10 cellular contexts compared by ENCODE assay signal in the genomic region with DNA sequence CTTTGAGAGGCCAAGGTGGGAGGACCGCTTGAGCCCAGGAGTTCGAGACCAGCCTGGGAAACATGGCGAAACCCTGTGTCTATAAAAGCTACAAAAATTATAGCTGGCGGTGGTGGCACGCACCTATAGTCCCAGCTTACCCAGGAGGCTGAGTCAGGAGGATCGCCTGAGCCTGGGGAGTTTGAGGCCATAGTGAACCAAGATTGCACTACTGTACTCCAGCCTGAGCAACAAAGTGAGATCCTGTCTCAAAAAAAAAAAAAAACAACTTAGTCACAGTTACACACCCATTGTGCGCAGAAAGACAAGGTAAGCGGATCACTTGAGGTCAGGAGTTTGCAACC. TPM values are rescaled to one million over a fixed set of nuclear protein-coding genes. Genes with fewer than 3 reads are reported as not detected.
DNase-seq lines count a peak whose midpoint lies in the region; ATAC-seq and TF ChIP-seq lines count a peak whose summit lies in the region.
"Had no signal": no experiment of that assay in that cellular context is flagged by ENCODE, and none has a peak within 500 bp of the region (broad histone marks: within the 10 kb centered on the region; RNA-seq: fewer than 3 reads in every experiment).

No MANE protein-coding gene starts in this region.

- peak overlapping the region in 3 of 4 donors; percentile 57 to 64 (median 62) for H3K27ac ChIP-seq in transverse colon
- H3K27ac ChIP-seq in heart left ventricle = peak overlapping the region in 1 of 12 donors; percentile 88
- H3K27ac ChIP-seq: left ventricle myocardium inferior had no signal

- H3K4me1 ChIP-seq in transverse colon (peaks cover 0 to 3% (median 0%) of the 10 kb centered on the region in 4 donors), heart left ventricle (peaks cover 0 to 9% (median 0%) of the 10 kb centered on the region in 12 donors)
- H3K4me1 ChIP-seq: left ventricle myocardium inferior had no signal

- intact Hi-C loops in transverse colon (cut with DNase I; ENCODE audit: low total_unique reads) = no loop called here
- intact Hi-C loops in heart left ventricle (cut with DNase I) = no loop called here

- no peak for TF ChIP-seq EP300 in transverse colon (IDR thresholded peaks at IDR 0.05; ENCODE audit: low read depth)

- in situ Hi-C loops in transverse colon (cut with MboI; ENCODE audit: low pct_ligation_motif_present in 1 of 4, low pct_unique_long_range_greater_than_20kb in 1 of 4, low sequenced_read_pairs in 3 of 4) = no loop called here

- H3K36me3 ChIP-seq in transverse colon (no peaks in the 10 kb centered on the region), heart left ventricle (no peaks in the 10 kb centered on the region)
- H3K36me3 ChIP-seq: left ventricle myocardium inferior had no signal

- H3K9me3 ChIP-seq in transverse colon (no peaks in the 10 kb centered on the region), heart left ventricle (no peaks in the 10 kb centered on the region)
- H3K9me3 ChIP-seq: left ventricle myocardium inferior had no signal

- peaks cover 3 to 5% of the 10 kb centered on the region in 2 donors for H3K36me3 Mint-ChIP-seq in activated T-cell treated with anti-CD3 and anti-CD28 coated beads, Interleukin-2, amount 50 U/mL, for 72 hours (ENCODE audit: insufficient read depth in 2 of 2)
- peaks cover 20% of the 10 kb centered on the region for H3K36me3 Mint-ChIP-seq in central memory CD8-positive, alpha-beta T cell (ENCODE audit: insufficient read depth)

- peaks cover 24% of the 10 kb centered on the region for H3K4me1 Mint-ChIP-seq in activated T-cell treated with anti-CD3 and anti-CD28 coated beads, Interleukin-2, amount 50 U/mL, for 72 hours (ENCODE audit: low read depth)
- peaks cover 39% of the 10 kb centered on the region for H3K4me1 Mint-ChIP-seq in central memory CD8-positive, alpha-beta T cell

- peak overlapping the region; percentile 92 to 93 for H3K4me3 Mint-ChIP-seq in activated T-cell treated with anti-CD3 and anti-CD28 coated beads, Interleukin-2, amount 50 U/mL, for 72 hours
- peak overlapping the region; percentile 80 for H3K4me3 Mint-ChIP-seq in central memory CD8-positive, alpha-beta T cell

- TF ChIP-seq POLR2A in transverse colon (IDR thresholded peaks at IDR 0.05) = no peak
- no peak for TF ChIP-seq POLR2A in heart left ventricle (IDR thresholded peaks at IDR 0.05)

- H3K4me3 ChIP-seq in transverse colon (no peak overlapping the region), heart left ventricle (peak overlapping the region in 1 of 12 donors; percentile 68)

- no peaks in the 10 kb centered on the region for H3K9me3 Mint-ChIP-seq in activated T-cell treated with anti-CD3 and anti-CD28 coated beads, Interleukin-2, amount 50 U/mL, for 72 hours
- no peaks in the 10 kb centered on the region for H3K9me3 Mint-ChIP-seq in central memory CD8-positive, alpha-beta T cell

- no peak for TF ChIP-seq CTCF in transverse colon (IDR thresholded peaks at IDR 0.05)
- peak in 1 of 12 donors; percentile 5 for TF ChIP-seq CTCF in heart left ventricle (IDR thresholded peaks at IDR 0.05)

- DNase-seq in activated T-cell treated with anti-CD3 and anti-CD28 coated beads, Interleukin-2, amount 50 U/mL, for 72 hours = no peak
- DNase-seq in activated T-cell treated with anti-CD3 and anti-CD28 coated beads for 4 hours (no peak), transverse colon (no peak), heart left ventricle (no peak), occipital lobe (lab: John Stamatoyannopoulos, UW) (no peak)
- no peak for DNase-seq in central memory CD8-positive, alpha-beta T cell (ENCODE audit: low spot score in 2 of 2)
- DNase-seq: left ventricle myocardium inferior, NCI-H2029 treated with DMSO at 0.1 percent for 48 hours had no signal

- WGBS in transverse colon (ENCODE audit: low coverage in 1 of 2), 2 donors = 88 to 90% methylated on average over 5 to 8 of the region's 8 CpGs
- WGBS in heart left ventricle, 4 donors = 90 to 98% (median 95%) methylated on average over 8 of the region's 8 CpGs

- H3K27ac Mint-ChIP-seq in activated T-cell treated with anti-CD3 and anti-CD28 coated beads, Interleukin-2, amount 50 U/mL, for 72 hours = peak overlapping the region; percentile 90
- peak overlapping the region; percentile 86 for H3K27ac Mint-ChIP-seq in central memory CD8-positive, alpha-beta T cell (ENCODE audit: low read depth)

- peak; percentile 15 to 20 for ATAC-seq in activated T-cell treated with anti-CD3 and anti-CD28 coated beads, Interleukin-2, amount 50 U/mL, for 72 hours (replicated peaks in 1 of 2)
- ATAC-seq in central memory CD8-positive, alpha-beta T cell (replicated peaks; ENCODE audit: extremely low read depth, poor library complexity, severe bottlenecking) = no peak
- ATAC-seq in heart left ventricle = no peak

- H3K27me3 Mint-ChIP-seq in activated T-cell treated with anti-CD3 and anti-CD28 coated beads, Interleukin-2, amount 50 U/mL, for 72 hours (ENCODE audit: low read depth) = no peaks in the 10 kb centered on the region
- H3K27me3 Mint-ChIP-seq in central memory CD8-positive, alpha-beta T cell = no peaks in the 10 kb centered on the region

- H3K27me3 ChIP-seq in transverse colon = no peaks in the 10 kb centered on the region
- H3K27me3 ChIP-seq in heart left ventricle = peaks cover 0 to 32% (median 3%) of the 10 kb centered on the region in 9 donors

RNA-seq across cellular contexts. Expression of gene DENND1C, which starts 0.7 kb away (rescaled TPM):
- total RNA-seq in activated T-cell treated with anti-CD3 and anti-CD28 coated beads, Interleukin-2, amount 50 U/mL, for 72 hours = 100 to 1,000 TPM in 1 of 2 donors, 10 to 100 TPM in 1; 92.1 to 105 TPM
- total RNA-seq in transverse colon = 1 to 10 TPM in 3 of 4 donors, under 1 TPM in 1; 0.40 to 7.5 (median 5.0) TPM
- 1 to 10 TPM in 2 of 9 donors, under 1 TPM in 7; 0.17 to 9.5 (median 0.50) TPM for total RNA-seq in heart left ventricle
- under 1 TPM; 0.25 to 0.42 TPM for polyA plus RNA-seq in heart left ventricle
- not detected for total RNA-seq in occipital lobe
- total RNA-seq: glomerular endothelial cell had no signal

RNA-seq across cellular contexts. Expression of gene CRB3, which starts 18.2 kb away (rescaled TPM):
- 1 to 10 TPM; 3.9 to 5.0 TPM for total RNA-seq in activated T-cell treated with anti-CD3 and anti-CD28 coated beads, Interleukin-2, amount 50 U/mL, for 72 hours
- total RNA-seq in transverse colon = 100 to 1,000 TPM in 3 of 4 donors, 10 to 100 TPM in 1; 57.9 to 391 (median 229) TPM
- total RNA-seq in heart left ventricle = 1 to 10 TPM in 1 of 9 donors, under 1 TPM in 2, not detected in 6; 0.40 to 1.6 (median 0.52) TPM
- polyA plus RNA-seq in heart left ventricle = under 1 TPM in 1 of 2 donors, not detected in 1; 0.28 TPM
- not detected for total RNA-seq in occipital lobe
- total RNA-seq: glomerular endothelial cell, left ventricle myocardium inferior, posterior vena cava had no signal

RNA-seq across cellular contexts. Expression of gene TUBB4A, which starts 19.8 kb away (rescaled TPM):
- total RNA-seq in activated T-cell treated with anti-CD3 and anti-CD28 coated beads, Interleukin-2, amount 50 U/mL, for 72 hours = 10 to 100 TPM in 1 of 2 donors, 1 to 10 TPM in 1; 8.7 to 11.9 TPM
- total RNA-seq in transverse colon = 1 to 10 TPM in 2 of 4 donors, under 1 TPM in 1, not detected in 1; 0.60 to 1.3 (median 1.1) TPM
- 1 to 10 TPM in 6 of 9 donors, under 1 TPM in 3; 0.41 to 4.8 (median 1.6) TPM for total RNA-seq in heart left ventricle
- 1 to 10 TPM in 1 of 2 donors, under 1 TPM in 1; 0.15 to 2.0 TPM for polyA plus RNA-seq in heart left ventricle
- 135 TPM for total RNA-seq in occipital lobe
- total RNA-seq: glomerular endothelial cell had no signal

RNA-seq across cellular contexts. Expression of gene SLC25A23, which starts 22.7 kb away (rescaled TPM):
- 10 to 100 TPM; 24.6 to 26.3 TPM for total RNA-seq in activated T-cell treated with anti-CD3 and anti-CD28 coated beads, Interleukin-2, amount 50 U/mL, for 72 hours
- 100 to 1,000 TPM in 3 of 4 donors, 10 to 100 TPM in 1; 77.2 to 216 (median 171) TPM for total RNA-seq in transverse colon
- total RNA-seq in heart left ventricle = 100 to 1,000 TPM in 6 of 9 donors, 10 to 100 TPM in 3; 78.4 to 208 (median 114) TPM
- polyA plus RNA-seq in heart left ventricle = 100 to 1,000 TPM in 1 of 2 donors, 10 to 100 TPM in 1; 64.4 to 120 TPM
- 42.6 TPM for total RNA-seq in occipital lobe

RNA-seq across cellular contexts. Expression of gene TNFSF9, which starts 48.5 kb away (rescaled TPM):
- 1 to 10 TPM; 3.4 to 6.3 TPM for total RNA-seq in activated T-cell treated with anti-CD3 and anti-CD28 coated beads, Interleukin-2, amount 50 U/mL, for 72 hours
- 1 to 10 TPM in 1 of 4 donors, under 1 TPM in 1, not detected in 2; 0.95 to 2.7 TPM for total RNA-seq in transverse colon
- total RNA-seq in heart left ventricle = under 1 TPM in 4 of 9 donors, not detected in 5; 0.21 to 0.77 (median 0.49) TPM
- polyA plus RNA-seq in heart left ventricle = under 1 TPM; 0.08 to 0.11 TPM
- 2.2 TPM for total RNA-seq in occipital lobe

Comparison
In these comparisons a context has a peak if more than half of its experiments do, and no peak if none do; other contexts are left out.
1. ATAC-seq: peak in activated T-cell treated with anti-CD3 and anti-CD28 coated beads, Interleukin-2, amount 50 U/mL, for 72 hours (2 of 2); none in central memory CD8-positive, alpha-beta T cell (single experiment) and heart left ventricle (0 of 4).
2. RNA of gene DENND1C, which starts 0.7 kb away (total RNA-seq): 92.1 to 105 TPM in activated T-cell treated with anti-CD3 and anti-CD28 coated beads, Interleukin-2, amount 50 U/mL, for 72 hours; 0.40 to 7.5 TPM in transverse colon, 0.17 to 9.5 TPM in heart left ventricle and not detected in occipital lobe (single experiment); every median in the first group is over 4 times any median in the second.
3. RNA of gene CRB3, which starts 18.2 kb away (total RNA-seq): 57.9 to 391 TPM in transverse colon; 3.9 to 5.0 TPM in activated T-cell treated with anti-CD3 and anti-CD28 coated beads, Interleukin-2, amount 50 U/mL, for 72 hours, not detected in occipital lobe (single experiment) and 0.40 to 1.6 TPM in heart left ventricle; every median in the first group is over 4 times any median in the second.
4. RNA of gene TUBB4A, which starts 19.8 kb away (total RNA-seq): 135 TPM in occipital lobe (single experiment); 8.7 to 11.9 TPM in activated T-cell treated with anti-CD3 and anti-CD28 coated beads, Interleukin-2, amount 50 U/mL, for 72 hours, 0.41 to 4.8 TPM in heart left ventricle and 0.60 to 1.3 TPM in transverse colon; every median in the first group is over 10 times any median in the second.